Comparison of ENCODE assay signal across 21 cellular contexts in genomic region chr2:98520806-98521205, GRCh38.
"Had no signal": no experiment of that assay in that cellular context is flagged by ENCODE, and none has a peak within 500 bp of the region (broad histone marks: within the 10 kb centered on the region; RNA-seq: fewer than 3 reads in every experiment).

No MANE protein-coding gene starts in this region.

- H3K27ac Mint-ChIP-seq: mesothelial cell of epicardium had no signal

- H3K4me3 ChIP-seq: colonic mucosa, dorsolateral prefrontal cortex, esophagus squamous epithelium, gastrocnemius medialis, heart right ventricle, left lung, lower lobe of right lung, mucosa of descending colon had no signal

- DNase-seq: colonic mucosa; cortex of kidney; dermis blood vessel endothelial cell; effector CD4-positive, alpha-beta T cell; effector memory CD4-positive, alpha-beta T cell; esophagus squamous epithelium; foreskin fibroblast; foreskin melanocyte; gastrocnemius medialis; glutamatergic neuron; head of caudate nucleus; heart right ventricle; hippocampal formation; left cardiac atrium; left lung; left ventricle myocardium superior; lower lobe of right lung; mesenchymal stem cell; mucosa of descending colon had no signal

- H3K9me3 ChIP-seq: colonic mucosa, esophagus squamous epithelium, gastrocnemius medialis, heart right ventricle, left lung, lower lobe of right lung, mucosa of descending colon had no signal

- H3K27me3 ChIP-seq: colonic mucosa, dorsolateral prefrontal cortex, esophagus squamous epithelium, gastrocnemius medialis, heart right ventricle, left lung had no signal

- H3K4me1 ChIP-seq: colonic mucosa, gastrocnemius medialis had no signal

- H3K27ac ChIP-seq: colonic mucosa, esophagus squamous epithelium, gastrocnemius medialis, heart right ventricle, left lung, lower lobe of right lung had no signal

- H3K36me3 ChIP-seq: colonic mucosa, gastrocnemius medialis had no signal

- ATAC-seq: gastrocnemius medialis, left cardiac atrium, left lung, lower lobe of right lung, mucosa of descending colon had no signal

- H3K4me3 Mint-ChIP-seq: mesothelial cell of epicardium had no signal
